ENCODE assay signal across 30 cellular contexts in genomic region chrX:31649176-31649575, GRCh38.
"Had no signal": no experiment of that assay in that cellular context is flagged by ENCODE, and none has a peak within 500 bp of the region (broad histone marks: within the 10 kb centered on the region; RNA-seq: fewer than 3 reads in every experiment).

No MANE protein-coding gene starts in this region.

- ATAC-seq: activated CD4-positive, alpha-beta T cell treated with anti-CD3 and anti-CD28 coated beads for 36 hours; activated CD8-positive, alpha-beta memory T cell treated with anti-CD3 and anti-CD28 coated beads, Interleukin-2, amount 10 ng/mL, durations not matched to agents 7 days and 5 days; activated CD8-positive, alpha-beta T cell treated with anti-CD3 and anti-CD28 coated beads, Interleukin-2, amount 10 ng/mL, durations not matched to agents 7 days and 5 days; activated naive CD8-positive, alpha-beta T cell treated with anti-CD3 and anti-CD28 coated beads, Interleukin-2, amount 50 U/mL, for 24 hours; esophagus mucosa had no signal

- H3K27me3 ChIP-seq: brain microvascular endothelial cell, colonic mucosa had no signal

- H3K36me3 Mint-ChIP-seq: activated CD4-positive, alpha-beta memory T cell treated with anti-CD3 and anti-CD28 coated beads for 36 hours; activated CD8-positive, alpha-beta memory T cell treated with anti-CD3 and anti-CD28 coated beads, Interleukin-2, amount 10 ng/mL, durations not matched to agents 7 days and 5 days; activated naive CD4-positive, alpha-beta T cell treated with anti-CD3 and anti-CD28 coated beads, Interleukin-2, amount 50 U/mL, for 24 hours; activated naive CD8-positive, alpha-beta T cell treated with anti-CD3 and anti-CD28 coated beads for 36 hours had no signal

- H3K27ac Mint-ChIP-seq: activated CD4-positive, alpha-beta memory T cell treated with anti-CD3 and anti-CD28 coated beads for 36 hours; activated CD4-positive, alpha-beta T cell treated with anti-CD3 and anti-CD28 coated beads for 36 hours; activated CD4-positive, alpha-beta T cell treated with anti-CD3 and anti-CD28 coated beads, Interleukin-2, amount 10 ng/mL, durations not matched to agents 24 days and 14 days; activated CD8-positive, alpha-beta memory T cell treated with anti-CD3 and anti-CD28 coated beads, Interleukin-2, amount 10 ng/mL, durations not matched to agents 7 days and 5 days; activated CD8-positive, alpha-beta T cell treated with anti-CD3 and anti-CD28 coated beads, Interleukin-2, amount 10 ng/mL, durations not matched to agents 7 days and 5 days; activated naive CD4-positive, alpha-beta T cell treated with anti-CD3 and anti-CD28 coated beads for 36 hours; activated naive CD4-positive, alpha-beta T cell treated with anti-CD3 and anti-CD28 coated beads, Interleukin-2, amount 50 U/mL, for 24 hours; activated naive CD8-positive, alpha-beta T cell treated with anti-CD3 and anti-CD28 coated beads for 36 hours; activated naive CD8-positive, alpha-beta T cell treated with anti-CD3 and anti-CD28 coated beads, Interleukin-2, amount 50 U/mL, for 24 hours; activated T-helper 1 cell treated with anti-CD3 and anti-CD28 coated beads, Interleukin-12 subunit alpha, Interleukin-12 subunit beta, Interleukin-2, Interleukin-4 antibody, amounts not matched to agents 30 ng/mL and 10 ng/mL and 1 ng/mL, durations not matched to agents 14 hours and 24 hours and 36 hours; activated T-helper 2 cell treated with anti-CD3 and anti-CD28 coated beads, Interferon-gamma antibody, Interleukin-2, Interleukin-4, amounts not matched to agents 10 μg/mL and 5 μg/mL and 100 μg/mL, durations not matched to agents 14 hours and 24 hours and 36 hours had no signal

- H3K27ac ChIP-seq: adrenal gland, brain microvascular endothelial cell, colonic mucosa had no signal

- H3K4me1 ChIP-seq: adrenal gland, colonic mucosa had no signal

- H3K27me3 Mint-ChIP-seq: activated CD4-positive, alpha-beta memory T cell treated with anti-CD3 and anti-CD28 coated beads for 36 hours; activated CD4-positive, alpha-beta T cell treated with anti-CD3 and anti-CD28 coated beads for 36 hours; activated CD4-positive, alpha-beta T cell treated with anti-CD3 and anti-CD28 coated beads, Interleukin-2, amount 10 ng/mL, durations not matched to agents 24 days and 14 days; activated CD8-positive, alpha-beta memory T cell treated with anti-CD3 and anti-CD28 coated beads, Interleukin-2, amount 10 ng/mL, durations not matched to agents 7 days and 5 days; activated naive CD4-positive, alpha-beta T cell treated with anti-CD3 and anti-CD28 coated beads, Interleukin-2, amount 50 U/mL, for 24 hours; activated naive CD8-positive, alpha-beta T cell treated with anti-CD3 and anti-CD28 coated beads, Interleukin-2, amount 50 U/mL, for 24 hours; central memory CD8-positive, alpha-beta T cell had no signal

- H3K9me3 ChIP-seq: adrenal gland, colonic mucosa had no signal

- FAIRE-seq: bronchial epithelial cell had no signal

- H3K4me1 Mint-ChIP-seq: activated CD4-positive, alpha-beta T cell treated with anti-CD3 and anti-CD28 coated beads for 36 hours; activated CD4-positive, alpha-beta T cell treated with anti-CD3 and anti-CD28 coated beads, Interleukin-2, amount 10 ng/mL, durations not matched to agents 24 days and 14 days; activated CD8-positive, alpha-beta memory T cell treated with anti-CD3 and anti-CD28 coated beads, Interleukin-2, amount 10 ng/mL, durations not matched to agents 7 days and 5 days; activated naive CD4-positive, alpha-beta T cell treated with anti-CD3 and anti-CD28 coated beads, Interleukin-2, amount 50 U/mL, for 24 hours; activated naive CD8-positive, alpha-beta T cell treated with anti-CD3 and anti-CD28 coated beads for 36 hours; activated naive CD8-positive, alpha-beta T cell treated with anti-CD3 and anti-CD28 coated beads, Interleukin-2, amount 50 U/mL, for 24 hours; central memory CD8-positive, alpha-beta T cell had no signal

- H3K4me3 Mint-ChIP-seq: activated CD4-positive, alpha-beta memory T cell treated with anti-CD3 and anti-CD28 coated beads for 36 hours; activated CD4-positive, alpha-beta T cell treated with anti-CD3 and anti-CD28 coated beads for 36 hours; activated CD4-positive, alpha-beta T cell treated with anti-CD3 and anti-CD28 coated beads, Interleukin-2, amount 10 ng/mL, durations not matched to agents 24 days and 14 days; activated CD8-positive, alpha-beta memory T cell treated with anti-CD3 and anti-CD28 coated beads, Interleukin-2, amount 10 ng/mL, durations not matched to agents 7 days and 5 days; activated CD8-positive, alpha-beta T cell treated with anti-CD3 and anti-CD28 coated beads, Interleukin-2, amount 10 ng/mL, durations not matched to agents 7 days and 5 days; activated naive CD4-positive, alpha-beta T cell treated with anti-CD3 and anti-CD28 coated beads for 36 hours; activated naive CD4-positive, alpha-beta T cell treated with anti-CD3 and anti-CD28 coated beads, Interleukin-2, amount 50 U/mL, for 24 hours; activated naive CD8-positive, alpha-beta T cell treated with anti-CD3 and anti-CD28 coated beads for 36 hours; activated naive CD8-positive, alpha-beta T cell treated with anti-CD3 and anti-CD28 coated beads, Interleukin-2, amount 50 U/mL, for 24 hours; activated T-helper 1 cell treated with anti-CD3 and anti-CD28 coated beads, Interleukin-12 subunit alpha, Interleukin-12 subunit beta, Interleukin-2, Interleukin-4 antibody, amounts not matched to agents 30 ng/mL and 10 ng/mL and 1 ng/mL, durations not matched to agents 14 hours and 24 hours and 36 hours; central memory CD8-positive, alpha-beta T cell had no signal

- H3K36me3 ChIP-seq: adrenal gland, brain microvascular endothelial cell, colonic mucosa had no signal

- H3K9me3 Mint-ChIP-seq: activated CD4-positive, alpha-beta memory T cell treated with anti-CD3 and anti-CD28 coated beads for 36 hours; activated CD4-positive, alpha-beta T cell treated with anti-CD3 and anti-CD28 coated beads, Interleukin-2, amount 10 ng/mL, durations not matched to agents 24 days and 14 days; activated naive CD4-positive, alpha-beta T cell treated with anti-CD3 and anti-CD28 coated beads for 36 hours; activated naive CD4-positive, alpha-beta T cell treated with anti-CD3 and anti-CD28 coated beads, Interleukin-2, amount 50 U/mL, for 24 hours; activated naive CD8-positive, alpha-beta T cell treated with anti-CD3 and anti-CD28 coated beads for 36 hours; activated naive CD8-positive, alpha-beta T cell treated with anti-CD3 and anti-CD28 coated beads, Interleukin-2, amount 50 U/mL, for 24 hours; activated T-helper 1 cell treated with anti-CD3 and anti-CD28 coated beads, Interleukin-12 subunit alpha, Interleukin-12 subunit beta, Interleukin-2, Interleukin-4 antibody, amounts not matched to agents 30 ng/mL and 10 ng/mL and 1 ng/mL, durations not matched to agents 14 hours and 24 hours and 36 hours; activated T-helper 2 cell treated with anti-CD3 and anti-CD28 coated beads, Interferon-gamma antibody, Interleukin-2, Interleukin-4, amounts not matched to agents 10 μg/mL and 5 μg/mL and 100 μg/mL, durations not matched to agents 14 hours and 24 hours and 36 hours; central memory CD8-positive, alpha-beta T cell had no signal

- DNase-seq: activated CD4-positive, alpha-beta memory T cell treated with anti-CD3 and anti-CD28 coated beads for 36 hours; activated CD4-positive, alpha-beta T cell treated with anti-CD3 and anti-CD28 coated beads for 36 hours; activated CD4-positive, alpha-beta T cell treated with anti-CD3 and anti-CD28 coated beads, Interleukin-2, amount 10 ng/mL, durations not matched to agents 24 days and 14 days; activated CD4-positive, CD25-positive, alpha-beta regulatory T cell; activated CD4-positive, CD25-positive, alpha-beta regulatory T cell treated with anti-CD3 and anti-CD28 coated beads, Interleukin-2, amount 50 U/mL, for 72 hours; activated CD8-positive, alpha-beta memory T cell treated with anti-CD3 and anti-CD28 coated beads, Interleukin-2, amount 10 ng/mL, durations not matched to agents 7 days and 5 days; activated CD8-positive, alpha-beta memory T cell treated with anti-CD3 and anti-CD28 coated beads, Interleukin-2, amount 50 U/mL, for 4 hours; activated CD8-positive, alpha-beta T cell treated with anti-CD3 and anti-CD28 coated beads, Interleukin-2, amount 10 ng/mL, durations not matched to agents 7 days and 5 days; activated effector memory CD4-positive, alpha-beta T cell treated with anti-CD3 and anti-CD28 coated beads, Interleukin-2, amount 50 U/mL, for 16 hours; activated naive CD4-positive, alpha-beta T cell treated with anti-CD3 and anti-CD28 coated beads for 36 hours; activated naive CD8-positive, alpha-beta T cell treated with anti-CD3 and anti-CD28 coated beads for 36 hours; activated naive CD8-positive, alpha-beta T cell treated with anti-CD3 and anti-CD28 coated beads, Interleukin-2, amount 50 U/mL, for 24 hours; activated T-cell treated with anti-CD3 and anti-CD28 coated beads, Interleukin-2, amount 50 U/mL, for 1 hour; activated T-cell treated with anti-CD3 and anti-CD28 coated beads, Interleukin-2, amount 50 U/mL, for 48 hours; adrenal gland; amygdala; aorta; brain microvascular endothelial cell; colonic mucosa; effector CD8-positive, alpha-beta T cell; foreskin fibroblast; head of caudate nucleus; hippocampal formation; T-helper 2 cell had no signal

- H3K4me3 ChIP-seq: adrenal gland, colonic mucosa had no signal
